In genomic region chr13:59229401-59229800, GRCh38 we compare ENCODE assay signal across 26 cellular contexts.
"Had no signal": no experiment of that assay in that cellular context is flagged by ENCODE, and none has a peak within 500 bp of the region (broad histone marks: within the 10 kb centered on the region; RNA-seq: fewer than 3 reads in every experiment).

No MANE protein-coding gene starts in this region.

- H3K36me3 ChIP-seq: ascending aorta, breast epithelium, cardiac muscle cell had no signal

- H3K9me3 ChIP-seq: ascending aorta, breast epithelium had no signal

- H3K27me3 ChIP-seq: ascending aorta, breast epithelium, cardiac muscle cell, dorsolateral prefrontal cortex had no signal

- H3K4me3 ChIP-seq: ascending aorta, breast epithelium, cardiac muscle cell, coronary artery, dorsolateral prefrontal cortex had no signal

- H3K27ac ChIP-seq: ascending aorta, breast epithelium, coronary artery had no signal

- H3K4me1 ChIP-seq: ascending aorta, breast epithelium had no signal

- DNase-seq: activated CD4-positive, alpha-beta memory T cell treated with anti-CD3 and anti-CD28 coated beads for 36 hours; activated CD4-positive, alpha-beta T cell treated with anti-CD3 and anti-CD28 coated beads for 36 hours; activated CD4-positive, alpha-beta T cell treated with anti-CD3 and anti-CD28 coated beads, Interleukin-2, amount 10 ng/mL, durations not matched to agents 24 days and 14 days; activated CD4-positive, CD25-positive, alpha-beta regulatory T cell; activated CD4-positive, CD25-positive, alpha-beta regulatory T cell treated with anti-CD3 and anti-CD28 coated beads, Interleukin-2, amount 50 U/mL, for 72 hours; activated CD8-positive, alpha-beta memory T cell treated with anti-CD3 and anti-CD28 coated beads, Interleukin-2, amount 10 ng/mL, durations not matched to agents 7 days and 5 days; activated CD8-positive, alpha-beta memory T cell treated with anti-CD3 and anti-CD28 coated beads, Interleukin-2, amount 50 U/mL, for 4 hours; activated CD8-positive, alpha-beta T cell treated with anti-CD3 and anti-CD28 coated beads, Interleukin-2, amount 10 ng/mL, durations not matched to agents 7 days and 5 days; activated gamma-delta T cell; activated naive CD4-positive, alpha-beta T cell; activated naive CD4-positive, alpha-beta T cell treated with anti-CD3 and anti-CD28 coated beads, Interleukin-2, amount 10 ng/mL, durations not matched to agents 7 days and 5 days; activated naive CD8-positive, alpha-beta T cell treated with anti-CD3 and anti-CD28 coated beads, Interleukin-2, amount 10 ng/mL, durations not matched to agents 7 days and 5 days; activated T-cell treated with anti-CD3 and anti-CD28 coated beads, Interleukin-2, amount 50 U/mL, for 1 hour; activated T-cell treated with anti-CD3 and anti-CD28 coated beads, Interleukin-2, amount 50 U/mL, for 48 hours; central memory CD4-positive, alpha-beta T cell; cerebellar nuclear complex; dorsolateral prefrontal cortex; effector memory CD4-positive, alpha-beta T cell; endodermal cell; foreskin fibroblast; head of caudate nucleus; T-helper 2 cell had no signal
